ENCODE assay signal across 16 cellular contexts in genomic region chr5:76662521-76662920, GRCh38. TPM values are rescaled to one million over a fixed set of nuclear protein-coding genes. Genes with fewer than 3 reads are reported as not detected.
DNase-seq lines count a peak whose midpoint lies in the region; ATAC-seq and TF ChIP-seq lines count a peak whose summit lies in the region.
"Had no signal": no experiment of that assay in that cellular context is flagged by ENCODE, and none has a peak within 500 bp of the region (broad histone marks: within the 10 kb centered on the region; RNA-seq: fewer than 3 reads in every experiment).

No MANE protein-coding gene starts in this region.

- TF ChIP-seq CTCF in breast epithelium (IDR thresholded peaks at IDR 0.05) = no peak

- H3K27me3 ChIP-seq in breast epithelium = no peaks in the 10 kb centered on the region

- peak overlapping the region; percentile 40 for H3K27ac Mint-ChIP-seq in activated T-cell treated with anti-CD3 and anti-CD28 coated beads, Interleukin-2, amount 50 U/mL, for 72 hours
- peak overlapping the region; percentile 25 for H3K27ac Mint-ChIP-seq in activated T-helper 17 cell treated with anti-CD3 and anti-CD28 coated beads, Interleukin-2, amount 50 U/mL, for 72 hours
- H3K27ac Mint-ChIP-seq in stimulated activated effector memory CD8-positive, alpha-beta T cell treated with anti-CD3 and anti-CD28 coated beads, Interleukin-12 subunit alpha, Interleukin-12 subunit beta, amount 100 ng/mL, for 72 hours = peak overlapping the region; percentile 2
- H3K27ac Mint-ChIP-seq: CD8-positive, alpha-beta T cell had no signal

- no peaks in the 10 kb centered on the region for H3K27me3 Mint-ChIP-seq in activated T-cell treated with anti-CD3 and anti-CD28 coated beads, Interleukin-2, amount 50 U/mL, for 72 hours (ENCODE audit: low read depth)
- no peaks in the 10 kb centered on the region for H3K27me3 Mint-ChIP-seq in activated T-helper 17 cell treated with anti-CD3 and anti-CD28 coated beads, Interleukin-2, amount 50 U/mL, for 72 hours

- peaks cover 4 to 11% of the 10 kb centered on the region in 2 donors for H3K36me3 Mint-ChIP-seq in activated T-cell treated with anti-CD3 and anti-CD28 coated beads, Interleukin-2, amount 50 U/mL, for 72 hours (ENCODE audit: insufficient read depth in 2 of 2)
- peaks cover 98% of the 10 kb centered on the region for H3K36me3 Mint-ChIP-seq in activated T-helper 17 cell treated with anti-CD3 and anti-CD28 coated beads, Interleukin-2, amount 50 U/mL, for 72 hours (ENCODE audit: low read depth)
- H3K36me3 Mint-ChIP-seq in stimulated activated effector memory CD8-positive, alpha-beta T cell treated with anti-CD3 and anti-CD28 coated beads, Interleukin-12 subunit alpha, Interleukin-12 subunit beta, amount 100 ng/mL, for 72 hours = peaks cover 88% of the 10 kb centered on the region

- no peak for ATAC-seq in activated T-cell treated with anti-CD3 and anti-CD28 coated beads, Interleukin-2, amount 50 U/mL, for 72 hours (replicated peaks in 1 of 2)
- ATAC-seq in activated T-helper 17 cell treated with anti-CD3 and anti-CD28 coated beads, Interleukin-2, amount 50 U/mL, for 72 hours (replicated peaks) = no peak
- no peak for ATAC-seq in stimulated activated effector memory CD8-positive, alpha-beta T cell treated with anti-CD3 and anti-CD28 coated beads, Interleukin-12 subunit alpha, Interleukin-12 subunit beta, amount 100 ng/mL, for 72 hours
- ATAC-seq in HG03097 (IDR thresholded peaks at IDR 0.05; ENCODE audit: low FRiP score, unreplicated experiment) = no peak
- ATAC-seq: CD8-positive, alpha-beta T cell had no signal

- no peaks in the 10 kb centered on the region for H3K36me3 ChIP-seq in breast epithelium
- H3K36me3 ChIP-seq: HAP-1 had no signal

- H3K9me3 ChIP-seq in breast epithelium = no peaks in the 10 kb centered on the region
- H3K9me3 ChIP-seq: HAP-1 had no signal

- intact Hi-C loops in cardiac septum (cut with DNase I) (no loop called here), breast epithelium (cut with DNase I; ENCODE audit: low total_unique reads) (no loop called here)

- H3K27ac ChIP-seq in breast epithelium = no peak overlapping the region
- H3K27ac ChIP-seq: 22Rv1 had no signal

- no peak overlapping the region for H3K4me3 Mint-ChIP-seq in activated T-cell treated with anti-CD3 and anti-CD28 coated beads, Interleukin-2, amount 50 U/mL, for 72 hours
- no peak overlapping the region for H3K4me3 Mint-ChIP-seq in activated T-helper 17 cell treated with anti-CD3 and anti-CD28 coated beads, Interleukin-2, amount 50 U/mL, for 72 hours
- H3K4me3 Mint-ChIP-seq in stimulated activated effector memory CD8-positive, alpha-beta T cell treated with anti-CD3 and anti-CD28 coated beads, Interleukin-12 subunit alpha, Interleukin-12 subunit beta, amount 100 ng/mL, for 72 hours = no peak overlapping the region
- H3K4me3 Mint-ChIP-seq: CD14-positive monocyte; CD8-positive, alpha-beta T cell had no signal

- no peak for TF ChIP-seq POLR2A in erythroblast (IDR thresholded peaks at IDR 0.05; ENCODE audit: low read length)
- TF ChIP-seq POLR2A in breast epithelium (IDR thresholded peaks at IDR 0.05) = no peak

- no peaks in the 10 kb centered on the region for H3K4me1 Mint-ChIP-seq in activated T-cell treated with anti-CD3 and anti-CD28 coated beads, Interleukin-2, amount 50 U/mL, for 72 hours (ENCODE audit: low read depth)
- H3K4me1 Mint-ChIP-seq in activated T-helper 17 cell treated with anti-CD3 and anti-CD28 coated beads, Interleukin-2, amount 50 U/mL, for 72 hours = peaks cover 4% of the 10 kb centered on the region
- no peaks in the 10 kb centered on the region for H3K4me1 Mint-ChIP-seq in stimulated activated effector memory CD8-positive, alpha-beta T cell treated with anti-CD3 and anti-CD28 coated beads, Interleukin-12 subunit alpha, Interleukin-12 subunit beta, amount 100 ng/mL, for 72 hours

- no peak overlapping the region for H3K4me3 ChIP-seq in breast epithelium
- H3K4me3 ChIP-seq: HAP-1 had no signal

- no peaks in the 10 kb centered on the region for H3K4me1 ChIP-seq in breast epithelium
- H3K4me1 ChIP-seq: HAP-1 had no signal

- no peak for DNase-seq in activated T-cell treated with anti-CD3 and anti-CD28 coated beads, Interleukin-2, amount 50 U/mL, for 72 hours
- DNase-seq in activated T-cell treated with anti-CD3 and anti-CD28 coated beads, Interleukin-2, amount 50 U/mL, for 48 hours = no peak
- peak; percentile 14 to 49 for DNase-seq in erythroblast (lab: John Stamatoyannopoulos, UW)
- no peak for DNase-seq in stimulated activated effector memory CD8-positive, alpha-beta T cell treated with anti-CD3 and anti-CD28 coated beads, Interleukin-12 subunit alpha, Interleukin-12 subunit beta, amount 100 ng/mL, for 72 hours (ENCODE audit: low spot score in 2 of 2)
- DNase-seq in cardiac septum (ENCODE audit: low spot score) = no peak
- DNase-seq in breast epithelium (ENCODE audit: low spot score in 2 of 2) = no peak
- DNase-seq: CD8-positive, alpha-beta T cell; COR-L47; DMS153; DMS79 treated with DMSO at 0.1 percent for 48 hours; EL had no signal

- H3K9me3 Mint-ChIP-seq in activated T-cell treated with anti-CD3 and anti-CD28 coated beads, Interleukin-2, amount 50 U/mL, for 72 hours = no peaks in the 10 kb centered on the region
- H3K9me3 Mint-ChIP-seq in activated T-helper 17 cell treated with anti-CD3 and anti-CD28 coated beads, Interleukin-2, amount 50 U/mL, for 72 hours = no peaks in the 10 kb centered on the region
- no peaks in the 10 kb centered on the region for H3K9me3 Mint-ChIP-seq in stimulated activated effector memory CD8-positive, alpha-beta T cell treated with anti-CD3 and anti-CD28 coated beads, Interleukin-12 subunit alpha, Interleukin-12 subunit beta, amount 100 ng/mL, for 72 hours
- H3K9me3 Mint-ChIP-seq: CD14-positive monocyte; CD8-positive, alpha-beta T cell had no signal

RNA-seq across cellular contexts. Expression of gene F2RL2, which starts 39.3 kb away (rescaled TPM):
- not detected for total RNA-seq in activated T-cell treated with anti-CD3 and anti-CD28 coated beads, Interleukin-2, amount 50 U/mL, for 72 hours
- 1 to 10 TPM in 1 of 2 donors, not detected in 1; 1.1 TPM for total RNA-seq in activated T-helper 17 cell treated with anti-CD3 and anti-CD28 coated beads, Interleukin-2, amount 50 U/mL, for 72 hours
- total RNA-seq in cardiac septum (3.4 TPM), breast epithelium (1 to 10 TPM in 2 of 3 donors, under 1 TPM in 1; under 0.01 to 3.4 (median 2.9) TPM)
- total RNA-seq: CD8-positive, alpha-beta T cell had no signal

RNA-seq across cellular contexts. Expression of gene F2R, which starts 53.4 kb away (rescaled TPM):
- total RNA-seq in activated T-cell treated with anti-CD3 and anti-CD28 coated beads, Interleukin-2, amount 50 U/mL, for 72 hours = 10 to 100 TPM in 1 of 2 donors, 1 to 10 TPM in 1; 4.5 to 10.6 TPM
- total RNA-seq in activated T-helper 17 cell treated with anti-CD3 and anti-CD28 coated beads, Interleukin-2, amount 50 U/mL, for 72 hours = 10 to 100 TPM in 1 of 2 donors, 1 to 10 TPM in 1; 9.4 to 33.4 TPM
- 33.5 TPM for total RNA-seq in cardiac septum
- 10 to 100 TPM; 15.1 to 39.4 (median 27.2) TPM for total RNA-seq in breast epithelium

Comparison
In these comparisons a context has a peak if more than half of its experiments do, and no peak if none do; other contexts are left out.
1. DNase-seq: peak in erythroblast (2 of 2); none in activated T-cell treated with anti-CD3 and anti-CD28 coated beads, Interleukin-2, amount 50 U/mL, for 72 hours (0 of 2), activated T-cell treated with anti-CD3 and anti-CD28 coated beads, Interleukin-2, amount 50 U/mL, for 48 hours (0 of 2), stimulated activated effector memory CD8-positive, alpha-beta T cell treated with anti-CD3 and anti-CD28 coated beads, Interleukin-12 subunit alpha, Interleukin-12 subunit beta, amount 100 ng/mL, for 72 hours (0 of 2), cardiac septum (single experiment) and breast epithelium (0 of 2).
2. Peak in every context shown above with its lines, with median percentiles within 50 percentile points of each other: H3K27ac Mint-ChIP-seq.